ENCODE assay signal across 21 cellular contexts in genomic region chr6:21300439-21300838, GRCh38.
A peak's percentile ranks its signal among the peaks of the same experiment; 100 is the strongest.
DNase-seq lines count a peak whose midpoint lies in the region; ATAC-seq, FAIRE-seq and TF ChIP-seq lines count a peak whose summit lies in the region.
"Had no signal": no experiment of that assay in that cellular context is flagged by ENCODE, and none has a peak within 500 bp of the region (broad histone marks: within the 10 kb centered on the region; RNA-seq: fewer than 3 reads in every experiment).

No MANE protein-coding gene starts in this region.

- no peaks in the 10 kb centered on the region for H3K9me1 ChIP-seq in K562 (ENCODE audit: control insufficient read depth, insufficient read depth, low read length)

- no peaks in the 10 kb centered on the region for H3K36me3 ChIP-seq in K562 (ENCODE audit: control insufficient read depth, insufficient read depth, low read length)
- no peaks in the 10 kb centered on the region for H3K36me3 ChIP-seq in small intestine (ENCODE audit: control insufficient read depth in 2 of 2, insufficient read depth in 2 of 2, low read length in 2 of 2)
- no peaks in the 10 kb centered on the region for H3K36me3 ChIP-seq in SK-N-SH (replicated peaks in 1 of 2; ENCODE audit: control insufficient read depth in 1 of 2, insufficient read depth in 2 of 2, low read length in 1 of 2)
- H3K36me3 ChIP-seq: BE2C, BLaER1 had no signal

- TF ChIP-seq POLR2A in K562 (conservative IDR thresholded peaks at IDR 0.05) = no peak

- DNase-seq in K562 (ENCODE audit: extremely low read depth in 1 of 4, low spot score in 3 of 4) (no peak), small intestine (no peak), SK-N-SH (no peak)
- no peak for DNase-seq in activated T-cell treated with anti-CD3 and anti-CD28 coated beads, Interleukin-2, amount 50 U/mL, for 1 hour
- DNase-seq: ACHN; BE2C; C1 segment of cervical spinal cord; Caco-2; Calu3; CD4-positive, alpha-beta memory T cell; CD4-positive, CD25-positive, alpha-beta regulatory T cell; CD8-positive, alpha-beta memory T cell; DND-41; EL; GF-D8 had no signal

- H4K20me1 ChIP-seq in K562 (replicated peaks; ENCODE audit: control insufficient read depth, insufficient read depth, low read length) (no peaks in the 10 kb centered on the region), SK-N-SH (ENCODE audit: insufficient read depth) (no peaks in the 10 kb centered on the region)
- H4K20me1 ChIP-seq: BLaER1 had no signal

- no peaks in the 10 kb centered on the region for H3F3A ChIP-seq in SK-N-SH (replicated peaks; ENCODE audit: insufficient read depth)

- no peak for TF ChIP-seq EP300 in K562 (IDR thresholded peaks at IDR 0.05; ENCODE audit: low read length)
- no peak for TF ChIP-seq EP300 in SK-N-SH (IDR thresholded peaks at IDR 0.05; ENCODE audit: borderline replicate concordance in 1 of 2, low read depth in 1 of 2, low read length in 1 of 2)

- H3K27ac ChIP-seq in K562 (ENCODE audit: extremely low read depth, low read depth, low read length) (no peak overlapping the region), small intestine (ENCODE audit: low read depth in 1 of 2, low read length in 1 of 2) (no peak overlapping the region), SK-N-SH (ENCODE audit: low read depth in 2 of 2, low read length in 1 of 2) (no peak overlapping the region)
- H3K27ac ChIP-seq: 22Rv1, BLaER1 had no signal

- H3K4me1 ChIP-seq in K562 (replicated peaks in 1 of 2; ENCODE audit: control insufficient read depth in 2 of 2, insufficient read depth in 2 of 2, low read length in 2 of 2) (no peaks in the 10 kb centered on the region), small intestine (ENCODE audit: control insufficient read depth in 2 of 2, insufficient read depth in 1 of 2, low read depth in 1 of 2, low read length in 1 of 2) (no peaks in the 10 kb centered on the region), SK-N-SH (ENCODE audit: control insufficient read depth in 1 of 2, insufficient read depth in 2 of 2, low read depth in 1 of 2, low read length in 1 of 2) (no peaks in the 10 kb centered on the region)
- H3K4me1 ChIP-seq: BE2C, BLaER1, Caco-2 had no signal

- no peak for ATAC-seq in K562

- H3K9ac ChIP-seq in K562 (ENCODE audit: insufficient read depth in 1 of 2, low read depth in 2 of 2, low read length in 2 of 2) = no peak overlapping the region
- H3K9ac ChIP-seq in SK-N-SH = no peak overlapping the region
- H3K9ac ChIP-seq: BLaER1 had no signal

- no TSS peak for BruUV-seq in K562 (replicated peaks; lab: Mats Ljungman, UMichigan)

- peaks cover 4 to 12% of the 10 kb centered on the region in 2 experiments; a peak in 2 of 5 replicates for H3K27me3 ChIP-seq in K562 (ENCODE audit: control insufficient read depth in 2 of 2, insufficient read depth in 2 of 2, low read length in 2 of 2)
- H3K27me3 ChIP-seq in small intestine (ENCODE audit: control insufficient read depth in 2 of 2, insufficient read depth in 2 of 2, low read length in 2 of 2) = no peaks in the 10 kb centered on the region
- no peaks in the 10 kb centered on the region for H3K27me3 ChIP-seq in SK-N-SH (ENCODE audit: insufficient read depth)
- H3K27me3 ChIP-seq: BE2C, BLaER1 had no signal

- POLR2A ChIA-PET in K562 (lab: Yijun Ruan, JAX) (no interaction called here), SK-N-SH (lab: Yijun Ruan, JAX) (no interaction called here)

- H3K9me2 ChIP-seq in SK-N-SH = no peaks in the 10 kb centered on the region

- no peak for TF ChIP-seq RAD21 in K562 (CRISPR knock-in tag; conservative IDR thresholded peaks at IDR 0.05 in 1 of 2, IDR thresholded peaks at IDR 0.05 in 1 of 2)
- TF ChIP-seq RAD21 in SK-N-SH (IDR thresholded peaks at IDR 0.05; ENCODE audit: low read length) = no peak

- intact Hi-C loops in K562 (cut with micrococcal nuclease) = no loop called here

- H3K4me2 ChIP-seq in K562 (ENCODE audit: insufficient read depth, low read length) (no peak overlapping the region), SK-N-SH (no peak overlapping the region)
- H3K4me2 ChIP-seq: BLaER1 had no signal

- H3K4me3 ChIP-seq in K562 (no peak overlapping the region), small intestine (ENCODE audit: low read depth in 1 of 2, low read length in 2 of 2) (no peak overlapping the region), SK-N-SH (ENCODE audit: low read depth in 2 of 2, low read length in 1 of 2) (no peak overlapping the region)
- H3K4me3 ChIP-seq: BLaER1 had no signal

- CTCF ChIA-PET in K562 (lab: Yijun Ruan, JAX; ENCODE audit: low intra/inter-chr PET ratio) (no interaction called here), SK-N-SH (lab: Yijun Ruan, JAX) (no interaction called here)

- 4% methylated on average over 3 of the region's 3 CpGs for WGBS in K562 (ENCODE audit: insufficient coverage, low coverage, missing lambda C conversion rate)
- 81 to 99% (median 97%) methylated on average over 3 of the region's 3 CpGs for WGBS in small intestine, 3 donors
- 85% methylated on average over 3 of the region's 3 CpGs for WGBS in SK-N-SH (ENCODE audit: low lambda C conversion rate)

- H3K79me2 ChIP-seq in K562 (ENCODE audit: control insufficient read depth, insufficient read depth, low read length) = no peaks in the 10 kb centered on the region
- no peaks in the 10 kb centered on the region for H3K79me2 ChIP-seq in SK-N-SH (ENCODE audit: insufficient read depth)

- no peak for TF ChIP-seq CTCF in K562 (IDR thresholded peaks at IDR 0.05 in 2 of 3, conservative IDR thresholded peaks at IDR 0.05 in 1 of 3; ENCODE audit: insufficient read depth in 2 of 3, low read depth in 1 of 3, low read length in 3 of 3)
- TF ChIP-seq CTCF in SK-N-SH (IDR thresholded peaks at IDR 0.05) = no peak

- H2AFZ ChIP-seq in K562 (ENCODE audit: low read depth, low read length) (no peak overlapping the region), SK-N-SH (ENCODE audit: low read depth) (no peak overlapping the region)

- in situ Hi-C loops in K562 (cut with MboI) = no loop called here

- FAIRE-seq in A204.1 (lab: Jason Lieb, UNC) (peak; percentile 80), K562 (lab: Jason Lieb, UNC) (no peak), small intestine (lab: Jason Lieb, UNC) (peak; percentile 80)
- FAIRE-seq: D721Med, GM12891, GM19239 had no signal

- no peaks in the 10 kb centered on the region for H3K9me3 ChIP-seq in K562 (replicated peaks; ENCODE audit: control insufficient read depth, insufficient read depth, low read depth, low read length)
- no peaks in the 10 kb centered on the region for H3K9me3 ChIP-seq in small intestine (ENCODE audit: control insufficient read depth, low read depth)
- H3K9me3 ChIP-seq in SK-N-SH = peaks cover 4% of the 10 kb centered on the region; the same call in 1 of the 2 replicates
- H3K9me3 ChIP-seq: BE2C had no signal

TF ChIP-seq in K562, 482 proteins besides CTCF, POLR2A, EP300 and RAD21:
- TF ChIP-seq SETDB1 (IDR thresholded peaks at IDR 0.05; ENCODE audit: low read length) (no peak), ZNF507 (tag; conservative IDR thresholded peaks at IDR 0.05) (peak; percentile 95)

TF ChIP-seq in SK-N-SH, 30 proteins besides CTCF, POLR2A, EP300 and RAD21:
- TF ChIP-seq ELF1 (IDR thresholded peaks at IDR 0.05) = no peak
- TF ChIP-seq FOXM1 (IDR thresholded peaks at IDR 0.05; ENCODE audit: low read depth) = no peak
